10 cellular contexts compared by ENCODE assay signal in genomic region chr2:208363485-208363884, GRCh38. TPM values are rescaled to one million over a fixed set of nuclear protein-coding genes. Genes with fewer than 3 reads are reported as not detected.
DNase-seq lines count a peak whose midpoint lies in the region; ATAC-seq and TF ChIP-seq lines count a peak whose summit lies in the region.
"Had no signal": no experiment of that assay in that cellular context is flagged by ENCODE, and none has a peak within 500 bp of the region (broad histone marks: within the 10 kb centered on the region; RNA-seq: fewer than 3 reads in every experiment).

No MANE protein-coding gene starts in this region.

- WGBS in gastroesophageal sphincter (ENCODE audit: low coverage in 1 of 2), 2 donors = 59 to 100% methylated on average over 1 to 2 of the region's 2 CpGs

- no peak for TF ChIP-seq CTCF in Peyer's patch (IDR thresholded peaks at IDR 0.05)
- TF ChIP-seq CTCF in gastroesophageal sphincter (IDR thresholded peaks at IDR 0.05) = no peak

- TF ChIP-seq POLR2A in Peyer's patch (IDR thresholded peaks at IDR 0.05) (no peak), gastroesophageal sphincter (IDR thresholded peaks at IDR 0.05) (no peak)

- peak; percentile 53 for DNase-seq in NCI-H226
- peak; percentile 83 for DNase-seq in iris pigment epithelial cell (ENCODE audit: low read depth)
- no peak for DNase-seq in C1 segment of cervical spinal cord (lab: John Stamatoyannopoulos, UW)
- DNase-seq in Peyer's patch = no peak
- DNase-seq in stimulated activated CD4-positive, alpha-beta T cell treated with anti-CD3 and anti-CD28 coated beads, Interleukin-2, amount 100 ng/mL, for 24 hours = no peak

- no peak for TF ChIP-seq EP300 in gastroesophageal sphincter (IDR thresholded peaks at IDR 0.05)

- H3K4me1 ChIP-seq in Peyer's patch = no peaks in the 10 kb centered on the region
- H3K4me1 ChIP-seq in gastroesophageal sphincter = peaks cover 0 to 6% (median 0%) of the 10 kb centered on the region in 3 donors
- H3K4me1 ChIP-seq: suprapubic skin had no signal

- ATAC-seq in GM18517 (IDR thresholded peaks at IDR 0.05; ENCODE audit: unreplicated experiment) (peak; percentile 45), HG02642 (IDR thresholded peaks at IDR 0.05; ENCODE audit: poor library complexity, unreplicated experiment) (peak; percentile 74), gastroesophageal sphincter (no peak)

- H3K9me3 ChIP-seq in Peyer's patch (no peaks in the 10 kb centered on the region), gastroesophageal sphincter (peaks cover 0 to 14% (median 0%) of the 10 kb centered on the region in 3 donors)
- H3K9me3 ChIP-seq: suprapubic skin had no signal

- no peaks in the 10 kb centered on the region for H3K36me3 ChIP-seq in Peyer's patch
- H3K36me3 ChIP-seq in gastroesophageal sphincter = peaks cover 0 to 5% of the 10 kb centered on the region in 2 donors
- H3K36me3 ChIP-seq: suprapubic skin had no signal

- no peak overlapping the region for H3K4me3 ChIP-seq in Peyer's patch
- H3K4me3 ChIP-seq in gastroesophageal sphincter = no peak overlapping the region
- H3K4me3 ChIP-seq: suprapubic skin had no signal

- H3K27me3 ChIP-seq in Peyer's patch (no peaks in the 10 kb centered on the region), gastroesophageal sphincter (no peaks in the 10 kb centered on the region)
- H3K27me3 ChIP-seq: suprapubic skin had no signal

- H3K27ac ChIP-seq in Peyer's patch (no peak overlapping the region), gastroesophageal sphincter (no peak overlapping the region)
- H3K27ac ChIP-seq: suprapubic skin had no signal

RNA-seq across cellular contexts. Expression of gene PTH2R, which starts 43.1 kb away (rescaled TPM):
- total RNA-seq in Peyer's patch = not detected
- total RNA-seq in gastroesophageal sphincter = under 1 TPM in 1 of 4 donors, not detected in 3; 0.62 TPM
- total RNA-seq: chondrocyte had no signal

Comparison
In these comparisons a context has a peak if more than half of its experiments do, and no peak if none do; other contexts are left out.
1. DNase-seq: peak in NCI-H226 (single experiment) and iris pigment epithelial cell (single experiment); none in C1 segment of cervical spinal cord (0 of 14), Peyer's patch (0 of 3) and stimulated activated CD4-positive, alpha-beta T cell treated with anti-CD3 and anti-CD28 coated beads, Interleukin-2, amount 100 ng/mL, for 24 hours (0 of 2).